Comparison of ENCODE assay signal across 11 cellular contexts in the genomic region with DNA sequence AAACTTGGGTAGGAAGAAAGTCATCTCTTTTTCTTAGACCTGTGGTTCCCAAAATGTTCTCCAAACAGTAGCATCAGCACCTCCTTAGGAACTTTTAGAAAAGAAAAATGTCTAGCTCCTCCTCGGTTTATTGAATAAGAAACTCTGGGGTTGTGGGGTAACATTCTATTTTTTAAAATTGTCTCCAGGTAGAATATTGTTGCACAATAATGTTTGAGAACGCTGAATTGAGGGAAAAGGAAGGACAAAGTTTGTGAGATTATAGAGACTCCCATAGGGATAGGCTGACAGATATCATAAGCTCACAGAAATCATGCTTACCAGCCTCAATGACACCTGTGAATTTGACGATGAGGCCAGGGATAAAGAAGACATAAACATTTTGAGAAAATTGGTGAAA.
"Had no signal": no experiment of that assay in that cellular context is flagged by ENCODE, and none has a peak within 500 bp of the region (broad histone marks: within the 10 kb centered on the region; RNA-seq: fewer than 3 reads in every experiment).

No MANE protein-coding gene starts in this region.

- H2AFZ ChIP-seq: GM23248 had no signal

- H3K4me2 ChIP-seq: GM23338 had no signal

- H3K9me3 ChIP-seq: HAP-1 had no signal

- H3K9ac ChIP-seq: GM23248 had no signal

- H3K36me3 ChIP-seq: HAP-1 had no signal

- ATAC-seq: GM23338, HCT116 had no signal

- H3K4me3 ChIP-seq: GM23248, GM23338, HAP-1 had no signal

- FAIRE-seq: H1, H54 had no signal

- H3K27ac ChIP-seq: GM23248 had no signal

- H3K4me1 ChIP-seq: HAP-1 had no signal

- DNase-seq: GM23248, GOT3, H7, H9, HCEC 1CT, HFFc6 had no signal
